In genomic region chr12:50282581-50283229, GRCh38 we compare ENCODE assay signal across 8 cellular contexts. TPM values are rescaled to one million over a fixed set of nuclear protein-coding genes. Genes with fewer than 3 reads are reported as not detected.
A peak's percentile ranks its signal among the peaks of the same experiment; 100 is the strongest.
DNase-seq lines count a peak whose midpoint lies in the region; ATAC-seq and TF ChIP-seq lines count a peak whose summit lies in the region.

No MANE protein-coding gene starts in this region.

- no peaks in the 10 kb centered on the region for H3K9me3 ChIP-seq in prostate gland

- peaks cover 20% of the 10 kb centered on the region for H3K27me3 Mint-ChIP-seq in activated T-helper 1 cell treated with anti-CD3 and anti-CD28 coated beads, Interleukin-12 subunit alpha, Interleukin-12 subunit beta, Interleukin-2, Interleukin-4 antibody, amounts not matched to agents 30 ng/mL and 10 ng/mL and 1 ng/mL, durations not matched to agents 14 hours and 24 hours and 36 hours (ENCODE audit: insufficient read depth)

- TF ChIP-seq CTCF in prostate gland (IDR thresholded peaks at IDR 0.05), result no peak

- 21% methylated on average over 19 of the region's 19 CpGs for WGBS in prostate gland

- ATAC-seq in HG03442 (IDR thresholded peaks at IDR 0.05; ENCODE audit: unreplicated experiment), result peak; percentile 7
- ATAC-seq in Right ventricle myocardium superior (ENCODE audit: poor library complexity), result peak; percentile 64

- H3K27ac Mint-ChIP-seq in activated T-helper 1 cell treated with anti-CD3 and anti-CD28 coated beads, Interleukin-12 subunit alpha, Interleukin-12 subunit beta, Interleukin-2, Interleukin-4 antibody, amounts not matched to agents 30 ng/mL and 10 ng/mL and 1 ng/mL, durations not matched to agents 14 hours and 24 hours and 36 hours, result peak overlapping the region; percentile 61

- no peaks in the 10 kb centered on the region for H3K4me1 ChIP-seq in prostate gland (replicated peaks)

- no peak for TF ChIP-seq POLR2A in prostate gland (IDR thresholded peaks at IDR 0.05)

- peak overlapping the region; percentile 63 to 81 for H3K27ac ChIP-seq in prostate gland

- intact Hi-C loops in activated T-helper 1 cell treated with anti-CD3 and anti-CD28 coated beads, Interleukin-12 subunit alpha, Interleukin-12 subunit beta, Interleukin-2, Interleukin-4 antibody, amounts not matched to agents 30 ng/mL and 10 ng/mL and 1 ng/mL, durations not matched to agents 14 hours and 24 hours and 36 hours (cut with micrococcal nuclease), result loop anchor here (1.0 to 10.0 kb wide), 6 partner anchors 35 to 892 kb away; partner anchors contain the start of genes COX14, SMARCD1 and TFCP2
- intact Hi-C loops in Right ventricle myocardium superior (cut with DNase I), result no loop called here
- intact Hi-C loops in prostate gland (cut with DNase I), result no loop called here

- peak overlapping the region; percentile 89 for H3K4me3 ChIP-seq in GM08714 (ENCODE audit: low read length)
- peak overlapping the region; percentile 54 to 87 for H3K4me3 ChIP-seq in prostate gland

- no peaks in the 10 kb centered on the region for H3K9me3 Mint-ChIP-seq in activated T-helper 1 cell treated with anti-CD3 and anti-CD28 coated beads, Interleukin-12 subunit alpha, Interleukin-12 subunit beta, Interleukin-2, Interleukin-4 antibody, amounts not matched to agents 30 ng/mL and 10 ng/mL and 1 ng/mL, durations not matched to agents 14 hours and 24 hours and 36 hours

- H3K4me3 Mint-ChIP-seq in activated T-helper 1 cell treated with anti-CD3 and anti-CD28 coated beads, Interleukin-12 subunit alpha, Interleukin-12 subunit beta, Interleukin-2, Interleukin-4 antibody, amounts not matched to agents 30 ng/mL and 10 ng/mL and 1 ng/mL, durations not matched to agents 14 hours and 24 hours and 36 hours, result peak overlapping the region; percentile 89

- H3K4me1 Mint-ChIP-seq in activated T-helper 1 cell treated with anti-CD3 and anti-CD28 coated beads, Interleukin-12 subunit alpha, Interleukin-12 subunit beta, Interleukin-2, Interleukin-4 antibody, amounts not matched to agents 30 ng/mL and 10 ng/mL and 1 ng/mL, durations not matched to agents 14 hours and 24 hours and 36 hours (ENCODE audit: low read depth), result peaks cover 17% of the 10 kb centered on the region

- DNase-seq in activated T-helper 1 cell treated with anti-CD3 and anti-CD28 coated beads, Interleukin-12 subunit alpha, Interleukin-12 subunit beta, Interleukin-2, Interleukin-4 antibody, amounts not matched to agents 30 ng/mL and 10 ng/mL and 1 ng/mL, durations not matched to agents 14 hours and 24 hours and 36 hours (ENCODE audit: low spot score), result no peak
- no peak for DNase-seq in Right ventricle myocardium superior
- DNase-seq in prostate gland (ENCODE audit: low spot score), result peak; percentile 44
- no peak for DNase-seq in NCI-H146 (lab: John Stamatoyannopoulos, UW)
- no peak for DNase-seq in SHP77 (lab: John Stamatoyannopoulos, UW)
- no peak for DNase-seq in NCI-H128 (lab: John Stamatoyannopoulos, UW; ENCODE audit: unreplicated experiment)

- no peaks in the 10 kb centered on the region for H3K36me3 ChIP-seq in prostate gland

- H3K36me3 Mint-ChIP-seq in activated T-helper 1 cell treated with anti-CD3 and anti-CD28 coated beads, Interleukin-12 subunit alpha, Interleukin-12 subunit beta, Interleukin-2, Interleukin-4 antibody, amounts not matched to agents 30 ng/mL and 10 ng/mL and 1 ng/mL, durations not matched to agents 14 hours and 24 hours and 36 hours (ENCODE audit: low read depth), result peaks cover 4% of the 10 kb centered on the region

- H3K27me3 ChIP-seq in prostate gland (replicated peaks; ENCODE audit: insufficient read depth), result no peaks in the 10 kb centered on the region

RNA-seq across cellular contexts. Expression of gene LIMA1, which starts 0.6 kb away (rescaled TPM):
- total RNA-seq in activated T-helper 1 cell treated with anti-CD3 and anti-CD28 coated beads, Interleukin-12 subunit alpha, Interleukin-12 subunit beta, Interleukin-2, Interleukin-4 antibody, amounts not matched to agents 30 ng/mL and 10 ng/mL and 1 ng/mL, durations not matched to agents 14 hours and 24 hours and 36 hours, result 64.0 and 68.4 TPM in 2 replicates
- total RNA-seq in Right ventricle myocardium superior (11.8 TPM), prostate gland (10 to 100 TPM; 66.7 to 94.2 TPM)
